In the genomic region with DNA sequence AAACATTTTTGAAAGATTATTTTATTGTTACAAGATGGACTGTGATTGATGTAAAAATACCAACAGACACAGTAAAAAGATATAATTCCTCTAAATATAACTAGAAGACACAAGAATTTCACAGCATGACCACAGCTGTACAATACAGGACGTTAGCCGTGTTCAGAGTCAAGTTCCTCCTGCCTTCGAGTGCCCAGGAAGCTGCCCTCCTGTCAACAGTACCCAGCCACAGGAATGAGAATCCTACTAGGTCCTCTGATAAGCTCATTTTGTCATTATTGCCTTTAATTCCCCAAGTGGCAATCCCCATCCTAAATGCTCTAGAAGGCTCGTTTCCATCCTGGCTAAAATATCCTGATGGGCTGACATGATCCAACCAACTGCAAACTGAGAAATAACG, we compare ENCODE assay signal across 13 cellular contexts. TPM values are rescaled to one million over a fixed set of nuclear protein-coding genes. Genes with fewer than 3 reads are reported as not detected.
"Had no signal": no experiment of that assay in that cellular context is flagged by ENCODE, and none has a peak within 500 bp of the region (broad histone marks: within the 10 kb centered on the region; RNA-seq: fewer than 3 reads in every experiment).

No MANE protein-coding gene starts in this region.

- H3K4me1 ChIP-seq: prostate gland had no signal

- H3K27me3 ChIP-seq: esophagus squamous epithelium had no signal

- H3K4me3 ChIP-seq: esophagus squamous epithelium, prostate gland had no signal

- H3K36me3 ChIP-seq: esophagus squamous epithelium, prostate gland had no signal

- ATAC-seq: activated T-cell treated with anti-CD3 and anti-CD28 coated beads, Interleukin-2, amount 50 U/mL, for 72 hours had no signal

- DNase-seq: activated gamma-delta T cell, esophagus squamous epithelium had no signal

- FAIRE-seq: small intestine had no signal

- H3K27ac ChIP-seq: esophagus squamous epithelium, prostate gland had no signal

- H3K9me3 ChIP-seq: esophagus squamous epithelium, prostate gland had no signal

RNA-seq across cellular contexts. Expression of a gene that starts 30.4 kb away (rescaled TPM):
- total RNA-seq: activated CD4-positive, alpha-beta T cell treated with anti-CD3 and anti-CD28 coated beads, Interleukin-2, amount 10 ng/mL, durations not matched to agents 7 days and 5 days; activated naive CD4-positive, alpha-beta T cell treated with anti-CD3 and anti-CD28 coated beads, Interleukin-2, amount 50 U/mL, for 72 hours; activated T-cell treated with anti-CD3 and anti-CD28 coated beads, Interleukin-2, amount 50 U/mL, for 72 hours; endothelial cell of umbilical vein; fibroblast of villous mesenchyme; kidney epithelial cell; mesenteric fat pad; osteoblast; right cardiac atrium had no signal
- polyA plus RNA-seq: endothelial cell of umbilical vein had no signal
